9 cellular contexts compared by ENCODE assay signal in the genomic region with DNA sequence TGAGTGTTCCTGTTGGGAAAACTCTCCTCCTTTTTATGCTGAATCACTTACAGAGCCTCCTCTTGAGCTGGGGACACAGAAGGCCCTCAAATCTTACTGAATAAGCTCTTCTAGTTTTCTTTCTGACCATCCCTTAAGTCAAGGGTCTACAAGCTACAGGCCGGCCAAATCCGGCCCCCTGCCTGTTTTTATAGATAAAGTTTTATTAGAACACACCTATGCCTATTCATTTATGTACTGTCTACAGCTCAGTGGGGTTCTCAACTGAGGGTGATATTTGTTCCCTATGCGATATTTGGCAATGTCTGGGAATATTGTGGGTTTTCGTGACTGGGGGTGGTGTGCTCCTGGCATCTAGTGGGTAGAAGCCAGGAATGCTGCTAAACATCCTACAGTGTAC. TPM values are rescaled to one million over a fixed set of nuclear protein-coding genes. Genes with fewer than 3 reads are reported as not detected.
DNase-seq lines count a peak whose midpoint lies in the region; ATAC-seq and TF ChIP-seq lines count a peak whose summit lies in the region.
"Had no signal": no experiment of that assay in that cellular context is flagged by ENCODE, and none has a peak within 500 bp of the region (broad histone marks: within the 10 kb centered on the region; RNA-seq: fewer than 3 reads in every experiment).

No MANE protein-coding gene starts in this region.

- no peaks in the 10 kb centered on the region for H3K9me3 ChIP-seq in Karpas-422 (ENCODE audit: low read length)
- no peaks in the 10 kb centered on the region for H3K9me3 ChIP-seq in neural progenitor cell (ENCODE audit: low read depth)
- H3K9me3 ChIP-seq: adrenal gland had no signal

- H3F3A ChIP-seq in neural progenitor cell (ENCODE audit: low read depth), result peaks cover 43% of the 10 kb centered on the region

- no peaks in the 10 kb centered on the region for H3K9me2 ChIP-seq in Karpas-422 (replicated peaks; ENCODE audit: insufficient read depth, low read length)

- H3K4me2 ChIP-seq in Karpas-422 (ENCODE audit: low read depth, low read length, poor library complexity, severe bottlenecking) (peak overlapping the region; percentile 48), neural progenitor cell (peak overlapping the region; percentile 54)

- H2AFZ ChIP-seq in Karpas-422 (ENCODE audit: low read length) (no peak overlapping the region), neural progenitor cell (replicated peaks) (no peak overlapping the region)

- H3K36me3 ChIP-seq in Karpas-422 (ENCODE audit: insufficient read depth, low read length), result no peaks in the 10 kb centered on the region
- no peaks in the 10 kb centered on the region for H3K36me3 ChIP-seq in neural progenitor cell
- H3K36me3 ChIP-seq: adrenal gland had no signal

- intact Hi-C loops in dendritic cell treated with granulocyte-macrophage colony-stimulating factor and Interleukin-4, amounts not matched to agents 40 ng/mL and 50 ng/mL, for 4 days (cut with micrococcal nuclease), result loop anchor here (10.0 kb wide), 1 partner anchor 53 kb away; no protein-coding TSS in a partner anchor

- DNase-seq in Karpas-422, result no peak
- no peak for DNase-seq in neural progenitor cell (ENCODE audit: low spot score)
- DNase-seq in NCI-H2029 (lab: John Stamatoyannopoulos, UW), result no peak
- DNase-seq in mesenteric fat pad (ENCODE audit: low spot score), result no peak
- DNase-seq: adrenal gland had no signal

- H3K4me1 ChIP-seq in Karpas-422 (ENCODE audit: low read length), result peaks cover 76% of the 10 kb centered on the region
- H3K4me1 ChIP-seq in neural progenitor cell, result peaks cover 52% of the 10 kb centered on the region

- peaks cover 28% of the 10 kb centered on the region; the same call in 1 of the 2 replicates for H3K79me2 ChIP-seq in Karpas-422 (ENCODE audit: low read length)
- peaks cover 79% of the 10 kb centered on the region for H3K79me2 ChIP-seq in neural progenitor cell (ENCODE audit: low read depth)

- H3K27me3 Mint-ChIP-seq in dendritic cell treated with granulocyte-macrophage colony-stimulating factor and Interleukin-4, amounts not matched to agents 40 ng/mL and 50 ng/mL, for 4 days, result no peaks in the 10 kb centered on the region
- peaks cover 2% of the 10 kb centered on the region for H3K27me3 Mint-ChIP-seq in neural progenitor cell (ENCODE audit: insufficient read depth, low read depth)

- ATAC-seq in activated CD4-positive, CD25-positive, alpha-beta regulatory T cell treated with anti-CD3 and anti-CD28 coated beads, Interleukin-2, amount 50 U/mL, for 24 hours, result no peak
- ATAC-seq in GM18873 (IDR thresholded peaks at IDR 0.05; ENCODE audit: low FRiP score, unreplicated experiment), result no peak

- H3K27me3 ChIP-seq in Karpas-422 (ENCODE audit: low read length), result no peaks in the 10 kb centered on the region
- no peaks in the 10 kb centered on the region for H3K27me3 ChIP-seq in neural progenitor cell
- H3K27me3 ChIP-seq: adrenal gland had no signal

- H3K36me3 Mint-ChIP-seq in dendritic cell treated with granulocyte-macrophage colony-stimulating factor and Interleukin-4, amounts not matched to agents 40 ng/mL and 50 ng/mL, for 4 days (ENCODE audit: low read depth), result peaks cover 23% of the 10 kb centered on the region
- peaks cover 11% of the 10 kb centered on the region for H3K36me3 Mint-ChIP-seq in neural progenitor cell

- H3K27ac Mint-ChIP-seq in dendritic cell treated with granulocyte-macrophage colony-stimulating factor and Interleukin-4, amounts not matched to agents 40 ng/mL and 50 ng/mL, for 4 days, result peak overlapping the region; percentile 36
- no peak overlapping the region for H3K27ac Mint-ChIP-seq in neural progenitor cell

- H3K9me3 Mint-ChIP-seq in dendritic cell treated with granulocyte-macrophage colony-stimulating factor and Interleukin-4, amounts not matched to agents 40 ng/mL and 50 ng/mL, for 4 days, result no peaks in the 10 kb centered on the region
- no peaks in the 10 kb centered on the region for H3K9me3 Mint-ChIP-seq in neural progenitor cell

- H3K27ac ChIP-seq in C4-2B (peak overlapping the region; percentile 88; the same call in 1 of the 2 replicates), Karpas-422 (ENCODE audit: low read length) (peak overlapping the region; percentile 41; the same call in 1 of the 2 replicates), neural progenitor cell (peak overlapping the region; percentile 91)

- H4K20me1 ChIP-seq in Karpas-422 (ENCODE audit: insufficient read depth, low read depth, low read length) (no peaks in the 10 kb centered on the region), neural progenitor cell (ENCODE audit: low read depth) (peaks cover 18% of the 10 kb centered on the region)

- H3K9ac ChIP-seq in Karpas-422 (ENCODE audit: low read length) (peak overlapping the region; percentile 10; the same call in 1 of the 2 replicates), neural progenitor cell (no peak overlapping the region)

- H3K4me3 Mint-ChIP-seq in dendritic cell treated with granulocyte-macrophage colony-stimulating factor and Interleukin-4, amounts not matched to agents 40 ng/mL and 50 ng/mL, for 4 days, result no peak overlapping the region
- no peak overlapping the region for H3K4me3 Mint-ChIP-seq in neural progenitor cell

- TF ChIP-seq CTCF in C4-2B (conservative IDR thresholded peaks at IDR 0.05), result no peak
- TF ChIP-seq CTCF in neural progenitor cell (IDR thresholded peaks at IDR 0.05), result no peak

- peaks cover 79% of the 10 kb centered on the region for H3K4me1 Mint-ChIP-seq in dendritic cell treated with granulocyte-macrophage colony-stimulating factor and Interleukin-4, amounts not matched to agents 40 ng/mL and 50 ng/mL, for 4 days (ENCODE audit: low read depth)
- peaks cover 41% of the 10 kb centered on the region for H3K4me1 Mint-ChIP-seq in neural progenitor cell

- H3K4me3 ChIP-seq in Karpas-422 (ENCODE audit: low read length) (no peak overlapping the region), neural progenitor cell (peak overlapping the region; percentile 16)
- H3K4me3 ChIP-seq: adrenal gland had no signal

RNA-seq across cellular contexts. Expression of a gene that starts 14.0 kb away (rescaled TPM):
- total RNA-seq in Karpas-422 (2014; rRNA removed; shearing (Covaris generic); ENCODE audit: low replicate concordance), result 10.7 and 12.5 TPM in 2 replicates
- 19.7 and 21.2 TPM in 2 replicates for total RNA-seq in neural progenitor cell (ENCODE audit: low replicate concordance)
- total RNA-seq in mesenteric fat pad, result 47.6 TPM

Comparison
In these comparisons a context has a peak if more than half of its experiments do, and no peak if none do; other contexts are left out.
1. H3K27ac ChIP-seq: peak in every context shown above with its lines; median percentile 91 in neural progenitor cell; 88 in C4-2B; 41 in Karpas-422.